ENCODE assay signal across 8 cellular contexts in genomic region chr9:112711050-112711689, GRCh38. TPM values are rescaled to one million over a fixed set of nuclear protein-coding genes. Genes with fewer than 3 reads are reported as not detected.
DNase-seq lines count a peak whose midpoint lies in the region; ATAC-seq and TF ChIP-seq lines count a peak whose summit lies in the region.

No MANE protein-coding gene starts in this region.

- no peaks in the 10 kb centered on the region for H3K27me3 Mint-ChIP-seq in WTC11 (ENCODE audit: low read depth)

- 0 out of 2 replicates have a peak overlapping the region, but pooled peaks have one; percentile 71 for H3K27ac Mint-ChIP-seq in WTC11

- no peaks in the 10 kb centered on the region for H3K9me3 Mint-ChIP-seq in WTC11

- CTCF ChIA-PET in WTC11 (lab: Charles Lee) = interaction anchor here (0.6 to 1.5 kb wide), 7 partner anchors 100 to 598 kb away, joined by 3 to 5 read pairs (median 3); partner anchors contain the start of gene KIAA1958

- H3K4me3 ChIP-seq in AG09309 (ENCODE audit: control insufficient read depth, low read depth, low read length) = no peak overlapping the region
- H3K4me3 ChIP-seq in HFF-Myc (replicated peaks; ENCODE audit: low read depth, low read length) = no peak overlapping the region

- H3K4me1 Mint-ChIP-seq in WTC11 = 0 out of 2 replicates have a peak, but pooled peaks cover 3% of the 10 kb centered on the region

- no peak overlapping the region for H3K4me3 Mint-ChIP-seq in WTC11

- POLR2A ChIA-PET in WTC11 (lab: Charles Lee) = interaction anchor here (0.7 kb wide), 2 partner anchors 52 to 517 kb away, joined by 3 to 4 read pairs; no protein-coding TSS in a partner anchor

- ATAC-seq in WTC11 (no peak), GM19324 (IDR thresholded peaks at IDR 0.05; ENCODE audit: low FRiP score, unreplicated experiment) (no peak), HG03196 (IDR thresholded peaks at IDR 0.05; ENCODE audit: unreplicated experiment) (no peak), HG03520 (IDR thresholded peaks at IDR 0.05; ENCODE audit: unreplicated experiment) (no peak)

- TF ChIP-seq CTCF in AG09309 (IDR thresholded peaks at IDR 0.05; ENCODE audit: control insufficient read depth, insufficient read depth, low read depth, low read length, missing control alignments) (peak; percentile 80), HFF-Myc (IDR thresholded peaks at IDR 0.05; ENCODE audit: low read depth, low read length, missing control alignments) (peak; percentile 72), WTC11 (IDR thresholded peaks at IDR 0.05) (0 out of 2 replicates have a peak, but pooled peaks have one; percentile 19)

- DNase-seq in AG09309 (ENCODE audit: low read depth) (no peak), HFF-Myc (ENCODE audit: extremely low read depth, low read depth) (peak; percentile 12), WTC11 (ENCODE audit: low spot score) (no peak), iris pigment epithelial cell (ENCODE audit: low read depth) (peak; percentile 66), RPMI8226 (no peak)

- H3K36me3 Mint-ChIP-seq in WTC11 = no peaks in the 10 kb centered on the region

TF ChIP-seq in WTC11, 78 proteins besides CTCF, POLR2A, EP300 and RAD21:
- TF ChIP-seq SP1 (CRISPR knock-in tag; conservative IDR thresholded peaks at IDR 0.05) (no peak), HMGA2 (CRISPR knock-in tag; IDR thresholded peaks at IDR 0.05) (no peak), SOX15 (CRISPR knock-in tag; IDR thresholded peaks at IDR 0.05) (no peak), GRHL2 (CRISPR knock-in tag; IDR thresholded peaks at IDR 0.05; ENCODE audit: insufficient replicate concordance, severe bottlenecking) (no peak), RORB (CRISPR knock-in tag; IDR thresholded peaks at IDR 0.05) (no peak), CREM (CRISPR knock-in tag; IDR thresholded peaks at IDR 0.05) (no peak), ETV6 (CRISPR knock-in tag; IDR thresholded peaks at IDR 0.05) (no peak)
- TF ChIP-seq, protein P1, sequence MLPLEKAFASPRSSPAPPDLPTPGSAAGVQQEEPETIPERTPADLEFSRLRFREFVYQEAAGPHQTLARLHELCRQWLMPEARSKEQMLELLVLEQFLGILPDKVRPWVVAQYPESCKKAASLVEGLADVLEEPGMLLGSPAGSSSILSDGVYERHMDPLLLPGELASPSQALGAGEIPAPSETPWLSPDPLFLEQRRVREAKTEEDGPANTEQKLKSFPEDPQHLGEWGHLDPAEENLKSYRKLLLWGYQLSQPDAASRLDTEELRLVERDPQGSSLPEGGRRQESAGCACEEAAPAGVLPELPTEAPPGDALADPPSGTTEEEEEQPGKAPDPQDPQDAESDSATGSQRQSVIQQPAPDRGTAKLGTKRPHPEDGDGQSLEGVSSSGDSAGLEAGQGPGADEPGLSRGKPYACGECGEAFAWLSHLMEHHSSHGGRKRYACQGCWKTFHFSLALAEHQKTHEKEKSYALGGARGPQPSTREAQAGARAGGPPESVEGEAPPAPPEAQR (CRISPR knock-in tag; IDR thresholded peaks at IDR 0.05) = no peak

RNA-seq across cellular contexts. Expression of gene INIP, which starts 6.7 kb away (rescaled TPM):
- total RNA-seq in WTC11 (2021) = 16.0 to 19.1 TPM (median 16.7 TPM) in 3 replicates

RNA-seq across cellular contexts. Expression of gene SNX30, which starts 39.4 kb away (rescaled TPM):
- total RNA-seq in WTC11 (2021) = 11.8 to 13.4 TPM (median 12.1 TPM) in 3 replicates

Comparison
In these comparisons a context has a peak if more than half of its experiments do, and no peak if none do; other contexts are left out.
1. DNase-seq: peak in HFF-Myc (single experiment) and iris pigment epithelial cell (single experiment); none in AG09309 (single experiment), WTC11 (single experiment) and RPMI8226 (single experiment).
2. CTCF ChIP-seq: peak in every context shown above with its lines; median percentile 80 in AG09309; 72 in HFF-Myc; 19 in WTC11.